18 cellular contexts compared by ENCODE assay signal in genomic region chr6:158684745-158685355, GRCh38. TPM values are rescaled to one million over a fixed set of nuclear protein-coding genes. Genes with fewer than 3 reads are reported as not detected.
A peak's percentile ranks its signal among the peaks of the same experiment; 100 is the strongest.
DNase-seq lines count a peak whose midpoint lies in the region; ATAC-seq and TF ChIP-seq lines count a peak whose summit lies in the region.
"Had no signal": no experiment of that assay in that cellular context is flagged by ENCODE, and none has a peak within 500 bp of the region (broad histone marks: within the 10 kb centered on the region; RNA-seq: fewer than 3 reads in every experiment).

No MANE protein-coding gene starts in this region.

- H3K4me3 Mint-ChIP-seq in activated T-cell treated with anti-CD3 and anti-CD28 coated beads, Interleukin-2, amount 50 U/mL, for 24 hours = no peak overlapping the region
- no peak overlapping the region for H3K4me3 Mint-ChIP-seq in type B pancreatic cell
- no peak overlapping the region for H3K4me3 Mint-ChIP-seq in WTC11
- H3K4me3 Mint-ChIP-seq: activated naive CD8-positive, alpha-beta T cell had no signal

- peak; percentile 83 for ATAC-seq in body of pancreas
- no peak for ATAC-seq in lower lobe of right lung
- no peak for ATAC-seq in HG03378 (IDR thresholded peaks at IDR 0.05; ENCODE audit: unreplicated experiment)
- ATAC-seq in WTC11 = no peak
- ATAC-seq: activated CD4-positive, CD25-positive, alpha-beta regulatory T cell treated with anti-CD3 and anti-CD28 coated beads, Interleukin-2, amount 50 U/mL, for 24 hours had no signal

- H3K36me3 Mint-ChIP-seq in activated T-cell treated with anti-CD3 and anti-CD28 coated beads, Interleukin-2, amount 50 U/mL, for 24 hours (ENCODE audit: low read depth) = peaks cover 99% of the 10 kb centered on the region
- H3K36me3 Mint-ChIP-seq in type B pancreatic cell = no peaks in the 10 kb centered on the region
- no peaks in the 10 kb centered on the region for H3K36me3 Mint-ChIP-seq in WTC11

- H3K36me3 ChIP-seq in body of pancreas (replicated peaks in 1 of 2; ENCODE audit: insufficient read depth in 1 of 2, low read depth in 2 of 2) (no peaks in the 10 kb centered on the region), lower lobe of right lung (no peaks in the 10 kb centered on the region)

- CTCF ChIA-PET in WTC11 (lab: Charles Lee) = interaction anchor here (0.6 to 1.4 kb wide), 2 partner anchors 8 to 34 kb away, joined by 4 read pairs; no protein-coding TSS in a partner anchor

- TF ChIP-seq CTCF in body of pancreas (IDR thresholded peaks at IDR 0.05) = no peak
- TF ChIP-seq CTCF in lower lobe of right lung (IDR thresholded peaks at IDR 0.05) = no peak
- no peak for TF ChIP-seq CTCF in type B pancreatic cell (conservative IDR thresholded peaks at IDR 0.05)
- no peak for TF ChIP-seq CTCF in WTC11 (IDR thresholded peaks at IDR 0.05)

- H3K4me1 ChIP-seq in body of pancreas = no peaks in the 10 kb centered on the region
- peaks cover 26% of the 10 kb centered on the region for H3K4me1 ChIP-seq in lower lobe of right lung
- H3K4me1 ChIP-seq: SJCRH30 had no signal

- H3K27me3 Mint-ChIP-seq in activated T-cell treated with anti-CD3 and anti-CD28 coated beads, Interleukin-2, amount 50 U/mL, for 24 hours = no peaks in the 10 kb centered on the region
- H3K27me3 Mint-ChIP-seq in type B pancreatic cell (no peaks in the 10 kb centered on the region), WTC11 (ENCODE audit: low read depth) (no peaks in the 10 kb centered on the region; the same call in 1 of the 2 replicates)
- H3K27me3 Mint-ChIP-seq: activated naive CD8-positive, alpha-beta T cell had no signal

- WGBS in body of pancreas, 2 donors = 26 to 42% methylated on average over 5 of the region's 5 CpGs

- no peaks in the 10 kb centered on the region for H3K27me3 ChIP-seq in body of pancreas
- no peaks in the 10 kb centered on the region for H3K27me3 ChIP-seq in lower lobe of right lung (ENCODE audit: low read depth)
- H3K27me3 ChIP-seq: SJCRH30 had no signal

- peaks cover 66% of the 10 kb centered on the region for H3K4me1 Mint-ChIP-seq in activated T-cell treated with anti-CD3 and anti-CD28 coated beads, Interleukin-2, amount 50 U/mL, for 24 hours (ENCODE audit: low read depth)
- H3K4me1 Mint-ChIP-seq in type B pancreatic cell (ENCODE audit: unreplicated experiment) (peaks cover 8% of the 10 kb centered on the region), WTC11 (peaks cover 17% of the 10 kb centered on the region)

- no peaks in the 10 kb centered on the region for H3K9me3 Mint-ChIP-seq in activated T-cell treated with anti-CD3 and anti-CD28 coated beads, Interleukin-2, amount 50 U/mL, for 24 hours
- H3K9me3 Mint-ChIP-seq in type B pancreatic cell (no peaks in the 10 kb centered on the region), WTC11 (no peaks in the 10 kb centered on the region)

- POLR2A ChIA-PET in WTC11 (lab: Charles Lee) = no interaction called here

- H3K27ac ChIP-seq in body of pancreas (peak overlapping the region in 3 of 4 donors; percentile 24 to 64 (median 57)), lower lobe of right lung (peak overlapping the region; percentile 80)
- H3K27ac ChIP-seq: SJCRH30 had no signal

- TF ChIP-seq POLR2A in body of pancreas (IDR thresholded peaks at IDR 0.05) = no peak

- H3K4me3 ChIP-seq in body of pancreas (no peak overlapping the region), lower lobe of right lung (no peak overlapping the region)
- H3K4me3 ChIP-seq: SJCRH30 had no signal

- intact Hi-C loops in body of pancreas (cut with DNase I) (loop anchor here (10.0 kb wide), 1 partner anchor 470 kb away; no protein-coding TSS in a partner anchor), lower lobe of right lung (cut with DNase I) (no loop called here)

- peak overlapping the region; percentile 65 for H3K27ac Mint-ChIP-seq in activated T-cell treated with anti-CD3 and anti-CD28 coated beads, Interleukin-2, amount 50 U/mL, for 24 hours
- H3K27ac Mint-ChIP-seq in type B pancreatic cell (no peak overlapping the region), WTC11 (no peak overlapping the region)

- peak; percentile 5 for DNase-seq in activated T-cell treated with anti-CD3 and anti-CD28 coated beads, Interleukin-2, amount 50 U/mL, for 24 hours
- no peak for DNase-seq in activated T-cell treated with anti-CD3 and anti-CD28 coated beads, Interleukin-2, amount 50 U/mL, for 1 hour
- DNase-seq in body of pancreas (no peak), lower lobe of right lung (no peak), type B pancreatic cell (ENCODE audit: extremely low spot score, unreplicated experiment) (peak; percentile 4), NCI-H1048 (lab: John Stamatoyannopoulos, UW) (no peak), WTC11 (ENCODE audit: low spot score) (no peak)
- DNase-seq: activated T-cell treated with anti-CD3 and anti-CD28 coated beads for 4 hours, C1 segment of cervical spinal cord, erythroblast, NCI-H1092 treated with DMSO at 0.1 percent for 48 hours, NCI-H2171, NCI-H748 treated with DMSO at 0.1 percent for 48 hours, SJCRH30, T-helper 9 cell had no signal

- H3K9me3 ChIP-seq in body of pancreas (no peaks in the 10 kb centered on the region), lower lobe of right lung (no peaks in the 10 kb centered on the region)
- H3K9me3 ChIP-seq: SJCRH30 had no signal

TF ChIP-seq in WTC11, 78 proteins besides CTCF, POLR2A, EP300 and RAD21 (continues in another document):
- TF ChIP-seq NFYB (CRISPR knock-in tag; conservative IDR thresholded peaks at IDR 0.05; ENCODE audit: low read depth) = no peak
- no peak for TF ChIP-seq SMAD4 (CRISPR knock-in tag; IDR thresholded peaks at IDR 0.05)
- no peak for TF ChIP-seq AFF4 (CRISPR knock-in tag; IDR thresholded peaks at IDR 0.05; ENCODE audit: borderline replicate concordance)
- no peak for TF ChIP-seq ATF3 (CRISPR knock-in tag; conservative IDR thresholded peaks at IDR 0.05)
- TF ChIP-seq RORB (CRISPR knock-in tag; IDR thresholded peaks at IDR 0.05) = no peak
- TF ChIP-seq ZNF423 (CRISPR knock-in tag; IDR thresholded peaks at IDR 0.05) = no peak
- TF ChIP-seq PRRX2 (CRISPR knock-in tag; IDR thresholded peaks at IDR 0.05) = no peak
- no peak for TF ChIP-seq IRF2 (CRISPR knock-in tag; IDR thresholded peaks at IDR 0.05; ENCODE audit: borderline replicate concordance, low read depth)
- no peak for TF ChIP-seq NR2C2 (CRISPR knock-in tag; IDR thresholded peaks at IDR 0.05)
- no peak for TF ChIP-seq ZNF512 (CRISPR knock-in tag; IDR thresholded peaks at IDR 0.05; ENCODE audit: borderline replicate concordance)
- no peak for TF ChIP-seq CREB1 (CRISPR knock-in tag; IDR thresholded peaks at IDR 0.05)
- TF ChIP-seq JAZF1 (CRISPR knock-in tag; IDR thresholded peaks at IDR 0.05) = no peak
- no peak for TF ChIP-seq EMX1 (CRISPR knock-in tag; IDR thresholded peaks at IDR 0.05)
- no peak for TF ChIP-seq ZNF263 (CRISPR knock-in tag; IDR thresholded peaks at IDR 0.05; ENCODE audit: low read depth)
- no peak for TF ChIP-seq ZNF416 (CRISPR knock-in tag; IDR thresholded peaks at IDR 0.05)
- TF ChIP-seq CBFB (CRISPR knock-in tag; IDR thresholded peaks at IDR 0.05; ENCODE audit: low read depth) = no peak

RNA-seq across cellular contexts. Expression of gene SYTL3, which starts 35.0 kb away (rescaled TPM):
- 1 to 10 TPM; 1.3 to 1.8 TPM for total RNA-seq in body of pancreas
- 13.9 TPM for total RNA-seq in lower lobe of right lung
- 2.2 and 2.8 TPM in 2 replicates for total RNA-seq in type B pancreatic cell (ENCODE audit: low replicate concordance)
- total RNA-seq in WTC11 (2021) = 0.27 to 0.39 TPM (median 0.28 TPM) in 3 replicates

RNA-seq across cellular contexts. Expression of gene DYNLT1, which starts 40.3 kb away (rescaled TPM):
- total RNA-seq in body of pancreas (10 to 100 TPM; 36.1 to 39.2 TPM), lower lobe of right lung (101 TPM), type B pancreatic cell (ENCODE audit: low replicate concordance) (138 and 149 TPM in 2 replicates), WTC11 (2021) (79.0 to 98.1 TPM (median 91.8 TPM) in 3 replicates)

Comparison
In these comparisons a context has a peak if more than half of its experiments do, and no peak if none do; other contexts are left out.
1. DNase-seq: peak in activated T-cell treated with anti-CD3 and anti-CD28 coated beads, Interleukin-2, amount 50 U/mL, for 24 hours (single experiment) and type B pancreatic cell (single experiment); none in activated T-cell treated with anti-CD3 and anti-CD28 coated beads, Interleukin-2, amount 50 U/mL, for 1 hour (single experiment), body of pancreas (0 of 4), lower lobe of right lung (single experiment), NCI-H1048 (single experiment) and WTC11 (single experiment).